2 cellular contexts compared by ENCODE assay signal in the genomic region with DNA sequence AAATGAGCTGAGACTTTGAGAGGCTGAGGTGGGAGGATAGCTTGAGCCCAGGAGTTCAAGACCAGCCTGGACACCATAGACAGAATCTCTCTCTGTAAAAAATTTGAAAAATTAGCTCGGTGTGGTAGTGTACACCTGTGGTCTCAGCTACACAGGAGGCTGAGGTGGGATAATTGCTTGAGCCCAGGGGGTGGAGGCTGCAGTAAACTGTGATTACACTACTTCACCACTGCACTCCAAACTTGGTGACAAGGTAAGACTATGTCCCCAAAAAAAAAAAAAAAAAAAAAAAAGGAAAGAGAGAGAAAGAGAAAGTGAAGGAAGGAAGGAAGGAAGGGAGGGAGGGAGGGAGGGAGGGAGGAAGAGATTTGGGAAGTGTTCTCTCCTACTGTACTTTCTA.
TF ChIP-seq lines count a peak whose summit lies in the region.

No MANE protein-coding gene starts in this region.

TF ChIP-seq in SK-N-SH, 30 proteins besides CTCF, POLR2A, EP300 and RAD21:
- TF ChIP-seq, protein P1, sequence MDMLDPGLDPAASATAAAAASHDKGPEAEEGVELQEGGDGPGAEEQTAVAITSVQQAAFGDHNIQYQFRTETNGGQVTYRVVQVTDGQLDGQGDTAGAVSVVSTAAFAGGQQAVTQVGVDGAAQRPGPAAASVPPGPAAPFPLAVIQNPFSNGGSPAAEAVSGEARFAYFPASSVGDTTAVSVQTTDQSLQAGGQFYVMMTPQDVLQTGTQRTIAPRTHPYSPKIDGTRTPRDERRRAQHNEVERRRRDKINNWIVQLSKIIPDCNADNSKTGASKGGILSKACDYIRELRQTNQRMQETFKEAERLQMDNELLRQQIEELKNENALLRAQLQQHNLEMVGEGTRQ (IDR thresholded peaks at IDR 0.05; ENCODE audit: borderline replicate concordance, low read depth, low read length): no peak
- no peak for TF ChIP-seq FOXM1 (IDR thresholded peaks at IDR 0.05; ENCODE audit: low read depth)
- TF ChIP-seq MXI1 (IDR thresholded peaks at IDR 0.05; ENCODE audit: low read depth, low read length): no peak

TF ChIP-seq in SK-N-SH treated with all-trans-retinoic acid at 6 μM for 48 hours, 23 proteins besides CTCF, POLR2A, EP300 and RAD21:
- TF ChIP-seq ISL1 (CRISPR knock-in tag; IDR thresholded peaks at IDR 0.05): no peak
